In genomic region chr12:31728917-31729640, GRCh38 we compare ENCODE assay signal across 8 cellular contexts. TPM values are rescaled to one million over a fixed set of nuclear protein-coding genes. Genes with fewer than 3 reads are reported as not detected.
DNase-seq lines count a peak whose midpoint lies in the region; ATAC-seq and TF ChIP-seq lines count a peak whose summit lies in the region.

TSS of gene AMN1 (minus strand) at chr12:31729021. CDS start at chr12:31729008, 13 bp downstream.

- H3K36me3 ChIP-seq in GM06990 (ENCODE audit: control insufficient read depth, insufficient read depth, low read length) (no peaks in the 10 kb centered on the region), SK-N-MC (ENCODE audit: insufficient read depth, low read length) (no peaks in the 10 kb centered on the region), suprapubic skin (no peaks in the 10 kb centered on the region)

- no peak for TF ChIP-seq EP300 in suprapubic skin (IDR thresholded peaks at IDR 0.05)

- TF ChIP-seq POLR2A in NB4 (IDR thresholded peaks at IDR 0.05; ENCODE audit: extremely low read depth, insufficient read length) (peak; percentile 15), suprapubic skin (IDR thresholded peaks at IDR 0.05) (peak in 1 of 2 donors; percentile 67)

- WGBS in suprapubic skin, result 6% methylated on average over 5 of the region's 59 CpGs

- H3K27me3 Mint-ChIP-seq in HFFc6 (ENCODE audit: insufficient read depth), result peaks cover 2% of the 10 kb centered on the region; the same call in 1 of the 2 replicates

- H3K4me3 Mint-ChIP-seq in HFFc6, result peak within 1 kb of the TSS; percentile 93

- peaks cover 22% of the 10 kb centered on the region for H3K9me3 Mint-ChIP-seq in HFFc6
- peaks cover 17% of the 10 kb centered on the region in 2 donors for H3K9me3 Mint-ChIP-seq in activated naive CD4-positive, alpha-beta T cell treated with anti-CD3 and anti-CD28 coated beads, Interleukin-2, amount 50 U/mL, for 72 hours

- H3K4me1 ChIP-seq in suprapubic skin, result peaks cover 55% of the 10 kb centered on the region

- H3K27me3 ChIP-seq in GM06990 (replicated peaks; ENCODE audit: control insufficient read depth, insufficient read depth, low read length) (no peaks in the 10 kb centered on the region), suprapubic skin (no peaks in the 10 kb centered on the region)

- peaks cover 48% of the 10 kb centered on the region for H3K4me1 Mint-ChIP-seq in HFFc6 (ENCODE audit: low read depth)

- peak within 1 kb of the TSS; percentile 32 for H3K9ac ChIP-seq in SK-N-MC (ENCODE audit: insufficient read length)

- peak; percentile 88 to 92 for ATAC-seq in activated naive CD4-positive, alpha-beta T cell treated with anti-CD3 and anti-CD28 coated beads, Interleukin-2, amount 50 U/mL, for 72 hours

- peak; percentile 100 for DNase-seq in GM06990 (ENCODE audit: extremely low read depth, insufficient read length)
- peak; percentile 99 for DNase-seq in HFFc6
- peak; percentile 100 for DNase-seq in NB4 (ENCODE audit: low read depth)
- no peak for DNase-seq in SK-N-MC (ENCODE audit: low read depth, low spot score)
- DNase-seq in activated naive CD4-positive, alpha-beta T cell treated with anti-CD3 and anti-CD28 coated beads, Interleukin-2, amount 50 U/mL, for 72 hours (ENCODE audit: low spot score in 2 of 2), result peak; percentile 98 to 99
- peak; percentile 91 for DNase-seq in glomerular endothelial cell (ENCODE audit: extremely low read depth, low read depth, low spot score)
- peak; percentile 83 to 99 (median 96) for DNase-seq in nucleus accumbens (lab: John Stamatoyannopoulos, UW)
- peak; percentile 99 for DNase-seq in suprapubic skin (ENCODE audit: low spot score in 2 of 2)

- peaks cover 4% of the 10 kb centered on the region; the same call in 1 of the 2 replicates for H3K9me3 ChIP-seq in SK-N-MC (ENCODE audit: low read depth, low read length)
- peaks cover 3% of the 10 kb centered on the region for H3K9me3 ChIP-seq in suprapubic skin

- peaks cover 24% of the 10 kb centered on the region for H3K36me3 Mint-ChIP-seq in HFFc6 (ENCODE audit: low read depth)
- H3K36me3 Mint-ChIP-seq in activated naive CD4-positive, alpha-beta T cell treated with anti-CD3 and anti-CD28 coated beads, Interleukin-2, amount 50 U/mL, for 72 hours, result peaks cover 41 to 45% of the 10 kb centered on the region in 2 donors

- H3K27ac ChIP-seq in SK-N-MC (no peak within 1 kb of the TSS), suprapubic skin (peak within 1 kb of the TSS; percentile 94)

- H3K4me3 ChIP-seq in GM06990 (replicated peaks; ENCODE audit: low read depth, low read length) (peak within 1 kb of the TSS; percentile 84), NB4 (ENCODE audit: low read depth, low read length) (peak within 1 kb of the TSS; percentile 90), SK-N-MC (peak within 1 kb of the TSS; percentile 78), suprapubic skin (peak within 1 kb of the TSS; percentile 68)

- H3K27ac Mint-ChIP-seq in HFFc6, result peak within 1 kb of the TSS; percentile 95
- peak within 1 kb of the TSS; percentile 96 to 97 for H3K27ac Mint-ChIP-seq in activated naive CD4-positive, alpha-beta T cell treated with anti-CD3 and anti-CD28 coated beads, Interleukin-2, amount 50 U/mL, for 72 hours

- TF ChIP-seq CTCF in GM06990 (IDR thresholded peaks at IDR 0.05; ENCODE audit: insufficient read depth, low read length, poor library complexity, severe bottlenecking) (no peak), HFFc6 (IDR thresholded peaks at IDR 0.05) (peak; percentile 24; the same call in 1 of the 2 replicates), NB4 (IDR thresholded peaks at IDR 0.05; ENCODE audit: low read depth, low read length) (no peak), suprapubic skin (IDR thresholded peaks at IDR 0.05) (no peak)

RNA-seq across cellular contexts. Expression of gene AMN1, which starts in this region (rescaled TPM):
- total RNA-seq in HFFc6 (2021; fragmentation: NEBNext Ultra II Directional; extraction: Animal tissue kit (Norgen Biotek cat#: 25700)), result 1 to 10 TPM; 3.4 to 5.3 (median 4.7) TPM
- 10 to 100 TPM in 1 of 2 donors, 1 to 10 TPM in 1; 4.8 to 18.8 TPM for total RNA-seq in activated naive CD4-positive, alpha-beta T cell treated with anti-CD3 and anti-CD28 coated beads, Interleukin-2, amount 50 U/mL, for 72 hours
- 11.7 and 14.5 TPM in 2 replicates for total RNA-seq in glomerular endothelial cell
- total RNA-seq in suprapubic skin, result 10 to 100 TPM in 2 of 4 donors, 1 to 10 TPM in 2; 3.4 to 16.4 (median 10.5) TPM
